In the genomic region with DNA sequence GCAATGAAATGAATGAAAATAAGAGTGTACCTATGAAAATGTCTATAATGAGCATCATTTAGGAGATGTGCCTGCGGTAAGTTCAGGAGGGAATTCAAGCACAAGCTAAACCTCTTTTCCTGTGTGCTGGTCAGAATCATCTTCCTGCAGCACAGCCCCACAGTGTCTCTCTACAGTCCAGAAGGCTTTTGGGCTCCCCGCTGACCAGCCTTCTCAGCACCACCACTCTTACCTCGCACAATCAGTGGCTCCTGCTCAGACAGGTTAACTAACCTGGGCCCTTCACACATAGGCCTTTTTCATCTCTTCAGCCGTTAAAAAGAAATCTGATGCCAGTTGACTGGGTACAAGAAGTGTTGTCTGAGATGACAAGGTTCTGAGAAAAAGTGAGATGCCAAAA, we compare ENCODE assay signal across 27 cellular contexts. TPM values are rescaled to one million over a fixed set of nuclear protein-coding genes. Genes with fewer than 3 reads are reported as not detected.
DNase-seq lines count a peak whose midpoint lies in the region; ATAC-seq and TF ChIP-seq lines count a peak whose summit lies in the region.
"Had no signal": no experiment of that assay in that cellular context is flagged by ENCODE, and none has a peak within 500 bp of the region (broad histone marks: within the 10 kb centered on the region; RNA-seq: fewer than 3 reads in every experiment).

No MANE protein-coding gene starts in this region.

- peaks cover 98% of the 10 kb centered on the region for H3K4me1 Mint-ChIP-seq in activated naive CD4-positive, alpha-beta T cell treated with anti-CD3 and anti-CD28 coated beads, Interleukin-2, amount 50 U/mL, for 24 hours
- H3K4me1 Mint-ChIP-seq in activated naive CD4-positive, alpha-beta T cell treated with anti-CD3 and anti-CD28 coated beads for 36 hours (ENCODE audit: low read depth), result peaks cover 85% of the 10 kb centered on the region
- H3K4me1 Mint-ChIP-seq in activated naive CD8-positive, alpha-beta T cell treated with anti-CD3 and anti-CD28 coated beads for 36 hours, result peaks cover 84% of the 10 kb centered on the region
- peaks cover 76% of the 10 kb centered on the region for H3K4me1 Mint-ChIP-seq in stimulated activated naive CD8-positive, alpha-beta T cell treated with anti-CD3 and anti-CD28 coated beads, Interleukin-15, amount 100 ng/mL, for 72 hours

- H4K20me1 ChIP-seq in OCI-LY1 (ENCODE audit: insufficient read depth, low read length), result no peaks in the 10 kb centered on the region

- peaks cover 10% of the 10 kb centered on the region for H3K9me3 Mint-ChIP-seq in activated naive CD4-positive, alpha-beta T cell treated with anti-CD3 and anti-CD28 coated beads, Interleukin-2, amount 50 U/mL, for 24 hours
- no peaks in the 10 kb centered on the region for H3K9me3 Mint-ChIP-seq in activated naive CD4-positive, alpha-beta T cell treated with anti-CD3 and anti-CD28 coated beads for 36 hours
- peaks cover 5% of the 10 kb centered on the region for H3K9me3 Mint-ChIP-seq in activated naive CD8-positive, alpha-beta T cell treated with anti-CD3 and anti-CD28 coated beads for 36 hours
- peaks cover 0 to 8% of the 10 kb centered on the region in 2 donors for H3K9me3 Mint-ChIP-seq in stimulated activated naive CD8-positive, alpha-beta T cell treated with anti-CD3 and anti-CD28 coated beads, Interleukin-15, amount 100 ng/mL, for 72 hours
- H3K9me3 Mint-ChIP-seq: activated naive CD8-positive, alpha-beta T cell treated with anti-CD3 and anti-CD28 coated beads, Interleukin-2, amount 10 ng/mL, durations not matched to agents 7 days and 5 days; HFFc6 had no signal

- no peak for ATAC-seq in stimulated activated naive CD8-positive, alpha-beta T cell treated with anti-CD3 and anti-CD28 coated beads, Interleukin-15, amount 100 ng/mL, for 72 hours
- ATAC-seq in HG02759 (IDR thresholded peaks at IDR 0.05; ENCODE audit: unreplicated experiment), result no peak
- ATAC-seq: upper lobe of right lung had no signal

- H2AFZ ChIP-seq in OCI-LY1 (ENCODE audit: low read length), result no peak overlapping the region

- H3K27ac Mint-ChIP-seq in activated naive CD4-positive, alpha-beta T cell treated with anti-CD3 and anti-CD28 coated beads, Interleukin-2, amount 50 U/mL, for 24 hours, result peak overlapping the region; percentile 38
- no peak overlapping the region for H3K27ac Mint-ChIP-seq in activated naive CD4-positive, alpha-beta T cell treated with anti-CD3 and anti-CD28 coated beads for 36 hours
- peak overlapping the region; percentile 61 for H3K27ac Mint-ChIP-seq in activated naive CD8-positive, alpha-beta T cell treated with anti-CD3 and anti-CD28 coated beads for 36 hours
- H3K27ac Mint-ChIP-seq in stimulated activated naive CD8-positive, alpha-beta T cell treated with anti-CD3 and anti-CD28 coated beads, Interleukin-15, amount 100 ng/mL, for 72 hours, result peak overlapping the region; percentile 15 to 23
- H3K27ac Mint-ChIP-seq: activated naive CD8-positive, alpha-beta T cell treated with anti-CD3 and anti-CD28 coated beads, Interleukin-2, amount 10 ng/mL, durations not matched to agents 7 days and 5 days; HFFc6; progenitor cell of endocrine pancreas had no signal

- no peak overlapping the region for H3K4me2 ChIP-seq in OCI-LY1 (ENCODE audit: low read length)
- H3K4me2 ChIP-seq: SK-N-SH had no signal

- no peak for DNase-seq in activated naive CD4-positive, alpha-beta T cell treated with anti-CD3 and anti-CD28 coated beads for 36 hours
- no peak for DNase-seq in activated naive CD8-positive, alpha-beta T cell treated with anti-CD3 and anti-CD28 coated beads for 36 hours
- no peak for DNase-seq in stimulated activated naive CD8-positive, alpha-beta T cell treated with anti-CD3 and anti-CD28 coated beads, Interleukin-15, amount 100 ng/mL, for 72 hours
- DNase-seq in RWPE1 (ENCODE audit: low spot score) (no peak), NCI-H510A (lab: John Stamatoyannopoulos, UW) (no peak)
- DNase-seq: activated CD4-positive, CD25-positive, alpha-beta regulatory T cell; activated naive CD8-positive, alpha-beta T cell treated with anti-CD3 and anti-CD28 coated beads, Interleukin-2, amount 10 ng/mL, durations not matched to agents 7 days and 5 days; activated T-cell treated with anti-CD3 and anti-CD28 coated beads, Interleukin-2, amount 50 U/mL, for 48 hours; BE2C; cerebellar nuclear complex; head of caudate nucleus; HFFc6; kidney glomerular epithelial cell; mammary epithelial cell; NCI-H1105 treated with DMSO at 0.1 percent for 48 hours; NCI-H2081; NCI-H345; NCI-H82; SK-N-SH; substantia nigra; upper lobe of right lung had no signal

- H3K79me2 ChIP-seq in OCI-LY1 (ENCODE audit: insufficient read depth, low read length), result no peaks in the 10 kb centered on the region

- H3K27me3 ChIP-seq in OCI-LY1 (ENCODE audit: insufficient read depth, low read length), result no peaks in the 10 kb centered on the region
- H3K27me3 ChIP-seq: BE2C, neutrophil, upper lobe of right lung had no signal

- TF ChIP-seq CTCF in OCI-LY1 (IDR thresholded peaks at IDR 0.05; ENCODE audit: low read length) (no peak), RWPE1 (conservative IDR thresholded peaks at IDR 0.05; ENCODE audit: low read depth) (no peak)

- H3K4me3 ChIP-seq in OCI-LY1 (ENCODE audit: low read depth, low read length, poor library complexity, severe bottlenecking), result no peak overlapping the region
- H3K4me3 ChIP-seq: upper lobe of right lung had no signal

- H3K27ac ChIP-seq in OCI-LY1 (ENCODE audit: low read depth, low read length, poor library complexity, severe bottlenecking) (peak overlapping the region; percentile 37), RWPE1 (no peak overlapping the region)
- H3K27ac ChIP-seq: epithelial cell of prostate, neutrophil, upper lobe of right lung had no signal

- CTCF ChIA-PET in activated naive CD4-positive, alpha-beta T cell treated with anti-CD3 and anti-CD28 coated beads for 36 hours (lab: Charles Lee), result interaction anchor here (0.7 kb wide), 1 partner anchor 9 kb away, joined by 4 read pairs; no protein-coding TSS in a partner anchor
- CTCF ChIA-PET in RWPE1 (lab: Yijun Ruan, JAX), result no interaction called here

- H3K9me3 ChIP-seq in OCI-LY1 (ENCODE audit: low read length), result no peaks in the 10 kb centered on the region
- H3K9me3 ChIP-seq: BE2C, neutrophil, SK-N-SH, upper lobe of right lung had no signal

- POLR2A ChIA-PET in RWPE1 (lab: Yijun Ruan, JAX; ENCODE audit: low non-redundant PET), result no interaction called here

- no peaks in the 10 kb centered on the region for H3K9me2 ChIP-seq in OCI-LY1 (ENCODE audit: low read depth, low read length)
- H3K9me2 ChIP-seq: SK-N-SH had no signal

- H3K4me1 ChIP-seq in OCI-LY1 (ENCODE audit: insufficient read depth, low read length, severe bottlenecking), result peaks cover 32% of the 10 kb centered on the region
- H3K4me1 ChIP-seq: BE2C had no signal

- no peak overlapping the region for H3K9ac ChIP-seq in OCI-LY1 (ENCODE audit: low read length)
- H3K9ac ChIP-seq: SK-N-SH had no signal

- no peaks in the 10 kb centered on the region; the same call in 1 of the 2 replicates for H3F3A ChIP-seq in OCI-LY1 (ENCODE audit: insufficient read depth, low read length)

- H3K27me3 Mint-ChIP-seq in activated naive CD4-positive, alpha-beta T cell treated with anti-CD3 and anti-CD28 coated beads, Interleukin-2, amount 50 U/mL, for 24 hours, result no peaks in the 10 kb centered on the region
- H3K27me3 Mint-ChIP-seq in activated naive CD4-positive, alpha-beta T cell treated with anti-CD3 and anti-CD28 coated beads for 36 hours (ENCODE audit: low read depth), result no peaks in the 10 kb centered on the region
- H3K27me3 Mint-ChIP-seq in activated naive CD8-positive, alpha-beta T cell treated with anti-CD3 and anti-CD28 coated beads for 36 hours, result no peaks in the 10 kb centered on the region
- no peaks in the 10 kb centered on the region for H3K27me3 Mint-ChIP-seq in stimulated activated naive CD8-positive, alpha-beta T cell treated with anti-CD3 and anti-CD28 coated beads, Interleukin-15, amount 100 ng/mL, for 72 hours
- H3K27me3 Mint-ChIP-seq: activated naive CD8-positive, alpha-beta T cell treated with anti-CD3 and anti-CD28 coated beads, Interleukin-2, amount 10 ng/mL, durations not matched to agents 7 days and 5 days; progenitor cell of endocrine pancreas had no signal

- intact Hi-C loops in activated naive CD4-positive, alpha-beta T cell treated with anti-CD3 and anti-CD28 coated beads for 36 hours (cut with micrococcal nuclease), result no loop called here

- H3K36me3 ChIP-seq in OCI-LY1 (ENCODE audit: insufficient read depth, low read length), result 0 out of 2 replicates have a peak, but pooled peaks cover 8% of the 10 kb centered on the region
- H3K36me3 ChIP-seq: BE2C, neutrophil, upper lobe of right lung had no signal

- H3K4me3 Mint-ChIP-seq in activated naive CD4-positive, alpha-beta T cell treated with anti-CD3 and anti-CD28 coated beads, Interleukin-2, amount 50 U/mL, for 24 hours, result no peak overlapping the region
- H3K4me3 Mint-ChIP-seq in activated naive CD4-positive, alpha-beta T cell treated with anti-CD3 and anti-CD28 coated beads for 36 hours, result no peak overlapping the region
- H3K4me3 Mint-ChIP-seq in activated naive CD8-positive, alpha-beta T cell treated with anti-CD3 and anti-CD28 coated beads for 36 hours, result no peak overlapping the region
- no peak overlapping the region for H3K4me3 Mint-ChIP-seq in stimulated activated naive CD8-positive, alpha-beta T cell treated with anti-CD3 and anti-CD28 coated beads, Interleukin-15, amount 100 ng/mL, for 72 hours
- H3K4me3 Mint-ChIP-seq: activated naive CD8-positive, alpha-beta T cell treated with anti-CD3 and anti-CD28 coated beads, Interleukin-2, amount 10 ng/mL, durations not matched to agents 7 days and 5 days; HFFc6 had no signal

- peaks cover 58% of the 10 kb centered on the region for H3K36me3 Mint-ChIP-seq in activated naive CD4-positive, alpha-beta T cell treated with anti-CD3 and anti-CD28 coated beads, Interleukin-2, amount 50 U/mL, for 24 hours
- H3K36me3 Mint-ChIP-seq in activated naive CD4-positive, alpha-beta T cell treated with anti-CD3 and anti-CD28 coated beads for 36 hours (ENCODE audit: low read depth), result peaks cover 41% of the 10 kb centered on the region
- peaks cover 84% of the 10 kb centered on the region for H3K36me3 Mint-ChIP-seq in activated naive CD8-positive, alpha-beta T cell treated with anti-CD3 and anti-CD28 coated beads for 36 hours

RNA-seq across cellular contexts. Expression of gene LRRC8C, which starts 57.7 kb away (rescaled TPM):
- total RNA-seq in activated naive CD4-positive, alpha-beta T cell treated with anti-CD3 and anti-CD28 coated beads for 36 hours, result 10 to 100 TPM; 13.6 TPM
- total RNA-seq in activated naive CD8-positive, alpha-beta T cell treated with anti-CD3 and anti-CD28 coated beads for 36 hours, result 10 to 100 TPM; 31.7 to 32.3 TPM
